Comparison of ENCODE assay signal across 26 cellular contexts in the genomic region with DNA sequence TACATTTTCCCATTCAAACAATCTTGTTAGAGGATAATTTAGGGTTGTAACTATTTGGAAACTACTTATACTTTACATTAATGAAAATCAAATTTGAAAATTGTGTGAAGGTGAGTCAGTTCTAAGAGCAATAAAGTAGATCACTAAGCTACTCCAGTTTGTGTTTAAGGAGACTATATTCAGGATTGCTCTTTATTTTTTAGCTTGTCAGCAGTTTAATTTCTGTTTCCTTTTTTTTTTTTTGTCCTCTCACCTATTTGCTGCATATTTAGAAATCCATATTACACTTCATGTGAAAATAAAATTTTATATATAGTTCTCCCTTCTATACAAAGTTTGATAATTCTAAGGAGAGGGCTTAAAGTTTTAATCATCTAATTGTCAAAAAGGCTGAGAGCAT.
"Had no signal": no experiment of that assay in that cellular context is flagged by ENCODE, and none has a peak within 500 bp of the region (broad histone marks: within the 10 kb centered on the region; RNA-seq: fewer than 3 reads in every experiment).

No MANE protein-coding gene starts in this region.

- H3K9me3 ChIP-seq: stomach, suprapubic skin, testis, thoracic aorta, thyroid gland, tibial artery, tibial nerve, transverse colon, upper lobe of left lung, upper lobe of right lung, uterus, vagina had no signal

- H3K27ac ChIP-seq: stomach, suprapubic skin, testis, thoracic aorta, thyroid gland, tibial artery, tibial nerve, transverse colon, upper lobe of left lung, upper lobe of right lung, uterus, vagina had no signal

- DNase-seq: stimulated activated CD4-positive, alpha-beta T cell treated with anti-CD3 and anti-CD28 coated beads, Interleukin-2, amount 100 ng/mL, for 48 hours; stimulated activated CD4-positive, alpha-beta T cell treated with anti-CD3 and anti-CD28 coated beads, Interleukin-4, amount 100 ng/mL, for 1 hour; stimulated activated CD4-positive, alpha-beta T cell treated with anti-CD3 and anti-CD28 coated beads, Interleukin-4, amount 100 ng/mL, for 24 hours; stimulated activated CD4-positive, alpha-beta T cell treated with anti-CD3 and anti-CD28 coated beads, Interleukin-4, amount 100 ng/mL, for 4 hours; stimulated activated CD8-positive, alpha-beta memory T cell treated with anti-CD3 and anti-CD28 coated beads, Interleukin-4, amount 100 ng/mL, for 48 hours; stimulated activated naive B cell treated with anti-CD40 and anti-IgM and Interleukin-4, amounts not matched to agents 10 μg/mL and 1 μg/mL and 100 μg/mL, for 72 hours; stimulated activated naive CD4-positive, alpha-beta T cell; stimulated activated naive CD4-positive, alpha-beta T cell treated with Interleukin-2 at 50 U/mL for 16 hours; stimulated activated naive CD8-positive, alpha-beta T cell treated with anti-CD3 and anti-CD28 coated beads, Interleukin-15, amount 100 ng/mL, for 72 hours; stimulated activated naive CD8-positive, alpha-beta T cell treated with anti-CD3 and anti-CD28 coated beads, Interleukin-15, Interleukin-2, amounts not matched to agents 100 U/mL and 50 U/mL, for 24 hours; stomach; substantia nigra; testis; thyroid gland; tibial artery; transverse colon; trophoblast cell; upper lobe of left lung; upper lobe of right lung; uterus had no signal

- ATAC-seq: stimulated activated effector memory CD8-positive, alpha-beta T cell treated with anti-CD3 and anti-CD28 coated beads, Interleukin-12 subunit alpha, Interleukin-12 subunit beta, amount 100 ng/mL, for 72 hours; stimulated activated naive B cell treated with anti-CD40 and anti-IgM and Interleukin-4, amounts not matched to agents 10 μg/mL and 1 μg/mL and 100 μg/mL, for 72 hours; stimulated activated naive CD8-positive, alpha-beta T cell treated with anti-CD3 and anti-CD28 coated beads, Interleukin-15, amount 100 ng/mL, for 72 hours; stimulated activated naive CD8-positive, alpha-beta T cell treated with anti-CD3 and anti-CD28 coated beads, Interleukin-15, Interleukin-2, amounts not matched to agents 100 U/mL and 50 U/mL, for 24 hours; upper lobe of right lung had no signal

- H3K27me3 ChIP-seq: stomach, suprapubic skin, testis, thyroid gland, tibial artery, tibial nerve, transverse colon, upper lobe of left lung, upper lobe of right lung, uterus, vagina had no signal

- H3K4me3 ChIP-seq: stomach, suprapubic skin, testis, thoracic aorta, thyroid gland, tibial artery, tibial nerve, transverse colon, upper lobe of left lung, upper lobe of right lung, uterus, vagina had no signal

- FAIRE-seq: urothelium cell line had no signal

- H3K36me3 ChIP-seq: stomach, suprapubic skin, thoracic aorta, thyroid gland, transverse colon, upper lobe of left lung, upper lobe of right lung, uterus, vagina had no signal

- H3K4me1 ChIP-seq: stomach, suprapubic skin, testis, thyroid gland, tibial artery, tibial nerve, transverse colon, upper lobe of left lung, upper lobe of right lung, uterus, vagina had no signal
